ENCODE assay signal across 25 cellular contexts in genomic region chr2:15061268-15061667, GRCh38.
"Had no signal": no experiment of that assay in that cellular context is flagged by ENCODE, and none has a peak within 500 bp of the region (broad histone marks: within the 10 kb centered on the region; RNA-seq: fewer than 3 reads in every experiment).

No MANE protein-coding gene starts in this region.

- H3K27me3 ChIP-seq: colonic mucosa, dorsolateral prefrontal cortex, esophagus muscularis mucosa, esophagus squamous epithelium, foreskin keratinocyte, gastrocnemius medialis, gastroesophageal sphincter, heart left ventricle, heart right ventricle, hepatocyte had no signal

- DNase-seq: colonic mucosa; cortex of kidney; dermis blood vessel endothelial cell; dorsolateral prefrontal cortex; effector CD4-positive, alpha-beta T cell; effector CD8-positive, alpha-beta T cell; effector memory CD4-positive, alpha-beta T cell; effector memory CD8-positive, alpha-beta T cell; endodermal cell; erythroblast; esophagus squamous epithelium; foreskin fibroblast; foreskin keratinocyte; foreskin melanocyte; gastrocnemius medialis; glutamatergic neuron; head of caudate nucleus; heart left ventricle; heart right ventricle had no signal

- H3K79me2 ChIP-seq: hepatocyte had no signal

- H3K4me3 ChIP-seq: colonic mucosa, coronary artery, dorsolateral prefrontal cortex, esophagus muscularis mucosa, esophagus squamous epithelium, gastrocnemius medialis, gastroesophageal sphincter, heart left ventricle, heart right ventricle, hepatocyte had no signal

- H3K27ac ChIP-seq: colonic mucosa, coronary artery, dorsolateral prefrontal cortex, epithelial cell of prostate, esophagus muscularis mucosa, esophagus squamous epithelium, foreskin keratinocyte, gastrocnemius medialis, gastroesophageal sphincter, heart left ventricle, heart right ventricle, hepatocyte had no signal

- H3K9me3 ChIP-seq: colonic mucosa, esophagus squamous epithelium, gastrocnemius medialis, gastroesophageal sphincter had no signal

- H3K4me1 ChIP-seq: colonic mucosa, esophagus squamous epithelium, foreskin keratinocyte, gastrocnemius medialis, gastroesophageal sphincter, heart left ventricle, heart right ventricle had no signal

- H2AFZ ChIP-seq: hepatocyte had no signal

- ATAC-seq: effector memory CD8-positive, alpha-beta T cell; esophagus mucosa; foreskin keratinocyte; gastrocnemius medialis; gastroesophageal sphincter; heart left ventricle; heart right ventricle had no signal

- H3K4me2 ChIP-seq: hepatocyte had no signal

- H3K36me3 ChIP-seq: colonic mucosa, esophagus muscularis mucosa, esophagus squamous epithelium, gastrocnemius medialis, gastroesophageal sphincter, heart left ventricle, heart right ventricle had no signal
